Comparison of ENCODE assay signal across 20 cellular contexts in the genomic region with DNA sequence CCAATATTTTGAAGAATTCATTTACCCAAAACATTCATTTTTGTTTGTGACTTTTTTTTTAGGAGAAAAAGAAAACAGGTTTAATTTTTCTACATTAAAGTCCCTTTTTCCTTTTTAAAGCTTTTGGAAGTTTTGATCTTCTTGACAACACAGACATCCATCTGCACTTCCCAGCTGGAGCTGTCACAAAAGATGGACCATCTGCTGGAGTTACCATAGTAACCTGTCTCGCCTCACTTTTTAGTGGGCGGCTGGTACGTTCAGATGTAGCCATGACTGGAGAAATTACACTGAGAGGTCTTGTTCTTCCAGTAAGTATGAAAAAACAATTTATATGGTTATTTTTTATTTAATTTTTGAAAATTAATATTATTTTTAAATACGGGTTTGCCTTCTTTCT.
DNase-seq lines count a peak whose midpoint lies in the region; ATAC-seq lines count a peak whose summit lies in the region.
"Had no signal": no experiment of that assay in that cellular context is flagged by ENCODE, and none has a peak within 500 bp of the region (broad histone marks: within the 10 kb centered on the region; RNA-seq: fewer than 3 reads in every experiment).

No MANE protein-coding gene starts in this region.

- DNase-seq in COR-L47 (lab: John Stamatoyannopoulos, UW) (peak; percentile 16), NCI-H146 treated with DMSO at 0.1 percent for 48 hours (lab: John Stamatoyannopoulos, UW; ENCODE audit: unreplicated experiment) (peak; percentile 0), left kidney (ENCODE audit: low read depth, low spot score) (peak; percentile 67), globus pallidus (ENCODE audit: low spot score) (no peak)
- DNase-seq: activated CD4-positive, alpha-beta T cell treated with anti-CD3 and anti-CD28 coated beads, Interleukin-2, amount 50 U/mL, for 1 hour; activated effector memory CD4-positive, alpha-beta T cell treated with Interleukin-2 at 50 U/mL for 16 hours; foreskin fibroblast; IMR-90; islet precursor cell; lower lobe of right lung; NCI-H187 treated with DMSO at 0.1 percent for 48 hours; NCI-H774; stimulated activated CD8-positive, alpha-beta memory T cell treated with anti-CD3 and anti-CD28 coated beads, Interleukin-4, amount 100 ng/mL, for 48 hours; T-helper 17 cell had no signal

- ATAC-seq in GM19328 (IDR thresholded peaks at IDR 0.05; ENCODE audit: unreplicated experiment) (no peak), HG02678 (IDR thresholded peaks at IDR 0.05; ENCODE audit: unreplicated experiment) (no peak), GM19395 (IDR thresholded peaks at IDR 0.05; ENCODE audit: unreplicated experiment) (no peak)
- ATAC-seq: right cardiac atrium, T-helper 17 cell had no signal

- peak overlapping the region; percentile 86 for H3K27ac ChIP-seq in angular gyrus (ENCODE audit: low read depth, low read length)
- H3K27ac ChIP-seq: breast epithelium, lower lobe of right lung had no signal
